22 cellular contexts compared by ENCODE assay signal in genomic region chr10:118408145-118408544, GRCh38.
"Had no signal": no experiment of that assay in that cellular context is flagged by ENCODE, and none has a peak within 500 bp of the region (broad histone marks: within the 10 kb centered on the region; RNA-seq: fewer than 3 reads in every experiment).

No MANE protein-coding gene starts in this region.

- H3K4me2 ChIP-seq: hepatocyte had no signal

- H3K27ac ChIP-seq: dorsolateral prefrontal cortex, esophagus muscularis mucosa, gastrocnemius medialis, hepatocyte, left ventricle myocardium inferior, lower lobe of right lung, psoas muscle, right lobe of liver, tibial artery, upper lobe of right lung had no signal

- DNase-seq: cortex of kidney; dorsolateral prefrontal cortex; effector CD8-positive, alpha-beta T cell; gastrocnemius medialis; kidney; left cardiac atrium; left ventricle myocardium inferior; lower lobe of right lung; naive thymus-derived CD4-positive, alpha-beta T cell; nephron progenitor cell; psoas muscle; retina; right lobe of liver; stimulated activated CD4-positive, alpha-beta T cell treated with anti-CD3 and anti-CD28 coated beads, Interleukin-4, amount 100 ng/mL, for 24 hours; tibial artery; upper lobe of right lung had no signal

- H3K27me3 ChIP-seq: gastrocnemius medialis, right lobe of liver, tibial artery, upper lobe of right lung had no signal

- H3K79me2 ChIP-seq: hepatocyte had no signal

- H3K4me1 Mint-ChIP-seq: memory B cell; stimulated activated memory B cell treated with anti-CD40 and anti-IgM and Interleukin-4, amounts not matched to agents 10 μg/mL and 1 μg/mL and 100 μg/mL, for 72 hours had no signal

- H3K4me1 ChIP-seq: esophagus muscularis mucosa, gastrocnemius medialis, left ventricle myocardium inferior, lower lobe of right lung, psoas muscle, right lobe of liver, tibial artery, upper lobe of right lung had no signal

- H3K36me3 ChIP-seq: esophagus muscularis mucosa, gastrocnemius medialis, left ventricle myocardium inferior, lower lobe of right lung, right lobe of liver, tibial artery, upper lobe of right lung had no signal

- ATAC-seq: gastrocnemius medialis; left cardiac atrium; lower lobe of right lung; naive thymus-derived CD4-positive, alpha-beta T cell; psoas muscle; right lobe of liver; stimulated activated memory B cell treated with anti-CD40 and anti-IgM and Interleukin-4, amounts not matched to agents 10 μg/mL and 1 μg/mL and 100 μg/mL, for 72 hours; upper lobe of right lung had no signal

- FAIRE-seq: endometrium, kidney had no signal

- H3K9me3 Mint-ChIP-seq: memory B cell; naive thymus-derived CD4-positive, alpha-beta T cell; nephron progenitor cell; stimulated activated memory B cell treated with anti-CD40 and anti-IgM and Interleukin-4, amounts not matched to agents 10 μg/mL and 1 μg/mL and 100 μg/mL, for 72 hours; stimulated activated naive CD8-positive, alpha-beta T cell treated with anti-CD3 and anti-CD28 coated beads, Interleukin-15, Interleukin-2, amounts not matched to agents 100 ng/mL and 50 ng/mL, for 24 hours had no signal

- H3K27ac Mint-ChIP-seq: memory B cell; naive thymus-derived CD4-positive, alpha-beta T cell; nephron progenitor cell; stimulated activated memory B cell treated with anti-CD40 and anti-IgM and Interleukin-4, amounts not matched to agents 10 μg/mL and 1 μg/mL and 100 μg/mL, for 72 hours; stimulated activated naive CD8-positive, alpha-beta T cell treated with anti-CD3 and anti-CD28 coated beads, Interleukin-15, Interleukin-2, amounts not matched to agents 100 ng/mL and 50 ng/mL, for 24 hours had no signal

- H3K36me3 Mint-ChIP-seq: memory B cell; naive thymus-derived CD4-positive, alpha-beta T cell; stimulated activated memory B cell treated with anti-CD40 and anti-IgM and Interleukin-4, amounts not matched to agents 10 μg/mL and 1 μg/mL and 100 μg/mL, for 72 hours had no signal

- H3K4me3 Mint-ChIP-seq: memory B cell; naive thymus-derived CD4-positive, alpha-beta T cell; nephron progenitor cell; stimulated activated memory B cell treated with anti-CD40 and anti-IgM and Interleukin-4, amounts not matched to agents 10 μg/mL and 1 μg/mL and 100 μg/mL, for 72 hours; stimulated activated naive CD8-positive, alpha-beta T cell treated with anti-CD3 and anti-CD28 coated beads, Interleukin-15, Interleukin-2, amounts not matched to agents 100 ng/mL and 50 ng/mL, for 24 hours had no signal

- H3K4me3 ChIP-seq: dorsolateral prefrontal cortex, esophagus muscularis mucosa, gastrocnemius medialis, hepatocyte, left ventricle myocardium inferior, lower lobe of right lung, psoas muscle, right lobe of liver, tibial artery, upper lobe of right lung had no signal

- H2AFZ ChIP-seq: hepatocyte had no signal

- H3K9me3 ChIP-seq: esophagus muscularis mucosa, gastrocnemius medialis, left ventricle myocardium inferior, lower lobe of right lung, psoas muscle, right lobe of liver, tibial artery, upper lobe of right lung had no signal
